In the genomic region with DNA sequence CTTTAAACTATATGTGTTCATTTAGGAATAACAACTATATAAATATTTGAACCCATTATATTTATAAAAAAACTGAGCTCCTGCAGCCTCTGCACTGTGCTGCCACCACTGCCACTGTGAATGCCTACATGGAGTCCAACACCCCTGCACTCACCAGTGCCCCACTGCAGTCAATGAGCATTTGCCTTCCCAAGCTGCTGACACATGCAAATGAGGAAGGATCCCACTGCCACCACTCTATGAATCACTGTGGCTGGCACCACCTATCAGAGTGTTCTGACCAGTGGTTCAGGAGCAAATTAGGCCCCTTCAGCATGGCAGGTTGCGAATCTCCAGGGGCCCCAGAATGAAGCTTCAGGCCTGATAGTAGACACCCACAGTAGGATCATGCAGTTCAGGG, we compare ENCODE assay signal across 22 cellular contexts. TPM values are rescaled to one million over a fixed set of nuclear protein-coding genes. Genes with fewer than 3 reads are reported as not detected.
DNase-seq lines count a peak whose midpoint lies in the region; ATAC-seq and TF ChIP-seq lines count a peak whose summit lies in the region.
"Had no signal": no experiment of that assay in that cellular context is flagged by ENCODE, and none has a peak within 500 bp of the region (broad histone marks: within the 10 kb centered on the region; RNA-seq: fewer than 3 reads in every experiment).

No MANE protein-coding gene starts in this region.

- H3K27me3 Mint-ChIP-seq in CD14-positive monocyte (ENCODE audit: low read depth in 3 of 3) = peaks cover 3 to 10% (median 6%) of the 10 kb centered on the region in 3 donors
- H3K27me3 Mint-ChIP-seq in stimulated activated naive CD8-positive, alpha-beta T cell treated with anti-CD3 and anti-CD28 coated beads, Interleukin-15, amount 100 ng/mL, for 72 hours = peaks cover 36% of the 10 kb centered on the region

- H3K9me3 Mint-ChIP-seq in CD14-positive monocyte = peaks cover 0 to 2% (median 0%) of the 10 kb centered on the region in 7 donors
- H3K9me3 Mint-ChIP-seq in stimulated activated naive CD8-positive, alpha-beta T cell treated with anti-CD3 and anti-CD28 coated beads, Interleukin-15, amount 100 ng/mL, for 72 hours = no peaks in the 10 kb centered on the region
- H3K9me3 Mint-ChIP-seq: GM23338; T-helper 1 cell treated with Interleukin-12 subunit alpha and Interleukin-12 subunit beta and Interleukin-4 antibody, amounts not matched to agents 30 μg/mL and 1 μg/mL, for 36 hours had no signal

- in situ Hi-C loops in G401 (cut with HindIII; ENCODE audit: low sequenced_read_pairs) = no loop called here

- TF ChIP-seq CTCF in CD14-positive monocyte (IDR thresholded peaks at IDR 0.05) = no peak

- H3K4me3 Mint-ChIP-seq in CD14-positive monocyte = no peak overlapping the region
- H3K4me3 Mint-ChIP-seq in stimulated activated naive CD8-positive, alpha-beta T cell treated with anti-CD3 and anti-CD28 coated beads, Interleukin-15, amount 100 ng/mL, for 72 hours = no peak overlapping the region
- H3K4me3 Mint-ChIP-seq: GM23338; H9; T-helper 1 cell treated with Interleukin-12 subunit alpha and Interleukin-12 subunit beta and Interleukin-4 antibody, amounts not matched to agents 30 μg/mL and 1 μg/mL, for 36 hours had no signal

- peak; percentile 34 for ATAC-seq in HG03432 (IDR thresholded peaks at IDR 0.05; ENCODE audit: unreplicated experiment)
- peak; percentile 41 for ATAC-seq in stimulated activated naive CD8-positive, alpha-beta T cell treated with anti-CD3 and anti-CD28 coated beads, Interleukin-15, amount 100 ng/mL, for 72 hours
- ATAC-seq: A549, GM23338 had no signal

- H3K27ac Mint-ChIP-seq in CD14-positive monocyte = peak overlapping the region in 1 of 7 donors; percentile 38
- H3K27ac Mint-ChIP-seq in stimulated activated naive CD8-positive, alpha-beta T cell treated with anti-CD3 and anti-CD28 coated beads, Interleukin-15, amount 100 ng/mL, for 72 hours = peak overlapping the region in 1 of 2 donors; percentile 49
- H3K27ac Mint-ChIP-seq: GM23338; H9; T-helper 1 cell treated with Interleukin-12 subunit alpha and Interleukin-12 subunit beta and Interleukin-4 antibody, amounts not matched to agents 30 μg/mL and 1 μg/mL, for 36 hours had no signal

- H3K36me3 Mint-ChIP-seq in CD14-positive monocyte = no peaks in the 10 kb centered on the region

- H3K4me1 Mint-ChIP-seq in CD14-positive monocyte = peaks cover 23% of the 10 kb centered on the region
- H3K4me1 Mint-ChIP-seq in stimulated activated naive CD8-positive, alpha-beta T cell treated with anti-CD3 and anti-CD28 coated beads, Interleukin-15, amount 100 ng/mL, for 72 hours = peaks cover 14% of the 10 kb centered on the region
- H3K4me1 Mint-ChIP-seq: GM23338, H9 had no signal

- intact Hi-C loops in CD14-positive monocyte (cut with micrococcal nuclease) = no loop called here

- DNase-seq in CD14-positive monocyte (ENCODE audit: low spot score) (peak; percentile 55), SW480 (ENCODE audit: low spot score) (peak; percentile 33), dedifferentiated amniotic fluid mesenchymal stem cell (ENCODE audit: extremely low spot score) (no peak), G401 (ENCODE audit: low spot score) (no peak), ecto neural progenitor cell (ENCODE audit: low spot score) (no peak)
- no peak for DNase-seq in stimulated activated naive CD8-positive, alpha-beta T cell treated with anti-CD3 and anti-CD28 coated beads, Interleukin-15, amount 100 ng/mL, for 72 hours
- DNase-seq: Calu3, DMS79 treated with DMSO at 0.1 percent for 48 hours, H9, NCI-H1105 treated with DMSO at 0.1 percent for 48 hours, NCI-H146, NCI-H2029, NCI-H69, OCI-M1, Peyer's patch had no signal

RNA-seq across cellular contexts. Expression of a gene that starts 9.1 kb away (rescaled TPM):
- polyA plus RNA-seq in CD14-positive monocyte = not detected
- not detected in 2 replicates for total RNA-seq in G401 (2014; rRNA removed; shearing (Covaris generic))
- total RNA-seq: Calu3, GM23338, H9, LHCN-M2, MCF 10A, NCI-H460 had no signal
- polyA plus RNA-seq: A549, GM23338 had no signal

RNA-seq across cellular contexts. Expression of a gene that starts 39.2 kb away (rescaled TPM):
- polyA plus RNA-seq in CD14-positive monocyte = 1 to 10 TPM; 7.7 to 9.0 TPM
- total RNA-seq in G401 (2014; rRNA removed; shearing (Covaris generic)) = 5.0 and 6.7 TPM in 2 replicates

RNA-seq across cellular contexts. Expression of a gene that starts 54.7 kb away (rescaled TPM):
- polyA plus RNA-seq in CD14-positive monocyte = not detected
- total RNA-seq in G401 (2014; rRNA removed; shearing (Covaris generic)) = not detected in 2 replicates
- total RNA-seq: Calu3, GM23338, H9, LHCN-M2, MCF 10A, NCI-H460, Peyer's patch had no signal
- polyA plus RNA-seq: A549, GM23338 had no signal

RNA-seq across cellular contexts. Expression of a gene that starts 56.2 kb away (rescaled TPM):
- polyA plus RNA-seq in CD14-positive monocyte = not detected
- total RNA-seq in G401 (2014; rRNA removed; shearing (Covaris generic)) = not detected in 2 replicates
- total RNA-seq: Calu3, GM23338, H9, LHCN-M2, MCF 10A, NCI-H460, Peyer's patch had no signal
- polyA plus RNA-seq: A549, GM23338 had no signal

Comparison
In these comparisons a context has a peak if more than half of its experiments do, and no peak if none do; other contexts are left out.
1. DNase-seq: peak in CD14-positive monocyte (single experiment) and SW480 (single experiment); none in stimulated activated naive CD8-positive, alpha-beta T cell treated with anti-CD3 and anti-CD28 coated beads, Interleukin-15, amount 100 ng/mL, for 72 hours (0 of 2), dedifferentiated amniotic fluid mesenchymal stem cell (single experiment), G401 (single experiment) and ecto neural progenitor cell (single experiment).